Comparison of ENCODE assay signal across 1 cellular context in genomic region chr22:44442856-44443595, GRCh38.
TF ChIP-seq lines count a peak whose summit lies in the region.

No MANE protein-coding gene starts in this region.

TF ChIP-seq in GM23338, 12 proteins besides CTCF, POLR2A, EP300 and RAD21 (continued from another document):
- TF ChIP-seq REST (IDR thresholded peaks at IDR 0.05; ENCODE audit: unreplicated experiment) (no peak), EZH2phosphoT487 (IDR thresholded peaks at IDR 0.05; ENCODE audit: unreplicated experiment) (no peak), JUNB (IDR thresholded peaks at IDR 0.05; ENCODE audit: unreplicated experiment) (no peak), NANOG (IDR thresholded peaks at IDR 0.05; ENCODE audit: borderline replicate concordance) (no peak), ZNF462 (CRISPR knock-in tag; IDR thresholded peaks at IDR 0.05) (no peak), STAT1 (IDR thresholded peaks at IDR 0.05; ENCODE audit: unreplicated experiment) (no peak), CREB1 (CRISPR knock-in tag; IDR thresholded peaks at IDR 0.05; ENCODE audit: low read depth) (no peak), EZH2 (IDR thresholded peaks at IDR 0.05; ENCODE audit: low read depth, unreplicated experiment) (no peak), POLR2AphosphoS5 (IDR thresholded peaks at IDR 0.05; ENCODE audit: low read depth) (no peak), ZNF331 (CRISPR knock-in tag; IDR thresholded peaks at IDR 0.05; ENCODE audit: low read depth) (no peak)
